Comparison of ENCODE assay signal across 1 cellular context in genomic region chrX:43961699-43962098, GRCh38.
TF ChIP-seq lines count a peak whose summit lies in the region.

No MANE protein-coding gene starts in this region.

TF ChIP-seq in K562, 482 proteins besides CTCF, POLR2A, EP300 and RAD21 (continued from another document):
- TF ChIP-seq NR0B1 (IDR thresholded peaks at IDR 0.05; ENCODE audit: partially characterized antibody) (no peak), TFAM (CRISPR knock-in tag; conservative IDR thresholded peaks at IDR 0.05) (no peak), NFRKB (IDR thresholded peaks at IDR 0.05; ENCODE audit: low read depth) (no peak), SLC30A9 (CRISPR knock-in tag; IDR thresholded peaks at IDR 0.05) (no peak), ZKSCAN3 (CRISPR knock-in tag; IDR thresholded peaks at IDR 0.05) (no peak), HNRNPUL1 (IDR thresholded peaks at IDR 0.05; ENCODE audit: low read length) (no peak), SFPQ (IDR thresholded peaks at IDR 0.05; ENCODE audit: low read depth, low read length) (no peak), MYC (IDR thresholded peaks at IDR 0.05; ENCODE audit: low read depth, low read length) (no peak), MYC (CRISPR knock-in tag; IDR thresholded peaks at IDR 0.05; ENCODE audit: borderline replicate concordance, low read depth) (no peak), ZNF699 (CRISPR knock-in tag; IDR thresholded peaks at IDR 0.05; ENCODE audit: insufficient replicate concordance) (no peak), TEAD2 (tag; IDR thresholded peaks at IDR 0.05) (no peak), PURB (CRISPR knock-in tag; IDR thresholded peaks at IDR 0.05; ENCODE audit: low read depth) (no peak), ARID3B (CRISPR knock-in tag; IDR thresholded peaks at IDR 0.05; ENCODE audit: borderline replicate concordance) (no peak), TSC22D4 (tag; IDR thresholded peaks at IDR 0.05) (no peak)
TF ChIP-seq in K562: peak in this region for 0.
